In genomic region chr6:45896783-45897441, GRCh38 we compare ENCODE assay signal across 16 cellular contexts.
DNase-seq lines count a peak whose midpoint lies in the region; ATAC-seq and TF ChIP-seq lines count a peak whose summit lies in the region.
"Had no signal": no experiment of that assay in that cellular context is flagged by ENCODE, and none has a peak within 500 bp of the region (broad histone marks: within the 10 kb centered on the region; RNA-seq: fewer than 3 reads in every experiment).

No MANE protein-coding gene starts in this region.

- H3K9me3 ChIP-seq in Caco-2 = no peaks in the 10 kb centered on the region

- H3K36me3 Mint-ChIP-seq in HFFc6 (ENCODE audit: low read depth) (no peaks in the 10 kb centered on the region), Caco-2 (ENCODE audit: insufficient read depth, unreplicated experiment) (no peaks in the 10 kb centered on the region)
- H3K36me3 Mint-ChIP-seq in activated naive CD8-positive, alpha-beta T cell treated with anti-CD3 and anti-CD28 coated beads for 36 hours = no peaks in the 10 kb centered on the region
- H3K36me3 Mint-ChIP-seq: WTC11 had no signal

- CTCF ChIA-PET in Caco-2 (lab: Charles Lee) = no interaction called here

- H3K27me3 Mint-ChIP-seq in HFFc6 (ENCODE audit: insufficient read depth) = peaks cover 14% of the 10 kb centered on the region
- no peaks in the 10 kb centered on the region for H3K27me3 Mint-ChIP-seq in Caco-2 (ENCODE audit: insufficient read depth, unreplicated experiment)
- no peaks in the 10 kb centered on the region for H3K27me3 Mint-ChIP-seq in activated naive CD8-positive, alpha-beta T cell treated with anti-CD3 and anti-CD28 coated beads for 36 hours

- DNase-seq in DMS79 (lab: John Stamatoyannopoulos, UW) (peak; percentile 50), HFFc6 (peak; percentile 25), astrocyte of the cerebellum (ENCODE audit: low read depth) (peak; percentile 51), myocyte (ENCODE audit: low read depth) (peak; percentile 66), Caco-2 (no peak), RPMI8226 (no peak)
- DNase-seq in activated naive CD8-positive, alpha-beta T cell treated with anti-CD3 and anti-CD28 coated beads for 36 hours = no peak
- DNase-seq: central memory CD4-positive, alpha-beta T cell; COR-L47; Karpas-422; kidney; NCI-H2227 treated with DMSO at 0.1 percent for 48 hours; stimulated activated CD4-positive, alpha-beta T cell treated with anti-CD3 and anti-CD28 coated beads, Interleukin-1b, Interleukin-23, amount 100 ng/mL, for 48 hours had no signal

- H3K4me1 Mint-ChIP-seq in HFFc6 (ENCODE audit: low read depth) (peaks cover 20% of the 10 kb centered on the region; the same call in 1 of the 2 replicates), Caco-2 (ENCODE audit: low read depth, unreplicated experiment) (no peaks in the 10 kb centered on the region)
- no peaks in the 10 kb centered on the region for H3K4me1 Mint-ChIP-seq in activated naive CD8-positive, alpha-beta T cell treated with anti-CD3 and anti-CD28 coated beads for 36 hours

- intact Hi-C loops in Caco-2 (cut with micrococcal nuclease; ENCODE audit: unreplicated experiment) = no loop called here

- H3K9me3 Mint-ChIP-seq in HFFc6 = no peaks in the 10 kb centered on the region
- no peaks in the 10 kb centered on the region for H3K9me3 Mint-ChIP-seq in Caco-2 (ENCODE audit: unreplicated experiment)
- H3K9me3 Mint-ChIP-seq in activated naive CD8-positive, alpha-beta T cell treated with anti-CD3 and anti-CD28 coated beads for 36 hours = no peaks in the 10 kb centered on the region
- H3K9me3 Mint-ChIP-seq: WTC11 had no signal

- H3K4me3 ChIP-seq in astrocyte of the cerebellum (ENCODE audit: low read depth, low read length) (no peak overlapping the region), Caco-2 (ENCODE audit: low read depth, low read length) (no peak overlapping the region)
- H3K4me3 ChIP-seq: GM12878 had no signal

- no peaks in the 10 kb centered on the region for H3K36me3 ChIP-seq in Caco-2 (ENCODE audit: control insufficient read depth, insufficient read depth, low read length)

- H3K4me1 ChIP-seq in Caco-2 = no peaks in the 10 kb centered on the region

- TF ChIP-seq CTCF in HFFc6 (IDR thresholded peaks at IDR 0.05) (no peak), astrocyte of the cerebellum (IDR thresholded peaks at IDR 0.05; ENCODE audit: low read depth, low read length, missing control alignments) (no peak), Caco-2 (IDR thresholded peaks at IDR 0.05; ENCODE audit: insufficient read depth in 1 of 2, low read depth in 1 of 2, low read length in 1 of 2, severe bottlenecking in 1 of 2, unreplicated experiment in 1 of 2) (no peak)

- H3K27ac Mint-ChIP-seq in HFFc6 (no peak overlapping the region), Caco-2 (ENCODE audit: unreplicated experiment) (no peak overlapping the region)
- no peak overlapping the region for H3K27ac Mint-ChIP-seq in activated naive CD8-positive, alpha-beta T cell treated with anti-CD3 and anti-CD28 coated beads for 36 hours
- H3K27ac Mint-ChIP-seq: WTC11 had no signal

- BruUV-seq in Caco-2 (replicated peaks; lab: Mats Ljungman, UMichigan) = no TSS peak

- POLR2A ChIA-PET in Caco-2 (lab: Charles Lee) = no interaction called here

- H3K27me3 ChIP-seq in Caco-2 (replicated peaks; ENCODE audit: control insufficient read depth, insufficient read depth, low read length) = no peaks in the 10 kb centered on the region

- in situ Hi-C loops in astrocyte of the cerebellum (cut with HindIII; ENCODE audit: low sequenced_read_pairs) = loop anchor here (5.0 kb wide), 1 partner anchor 55 kb away; no protein-coding TSS in a partner anchor

- ATAC-seq in GM21737 (IDR thresholded peaks at IDR 0.05; ENCODE audit: unreplicated experiment) = no peak
- ATAC-seq: GM12878, WTC11 had no signal

- H3K4me3 Mint-ChIP-seq in HFFc6 (no peak overlapping the region), Caco-2 (ENCODE audit: unreplicated experiment) (no peak overlapping the region)
- no peak overlapping the region for H3K4me3 Mint-ChIP-seq in activated naive CD8-positive, alpha-beta T cell treated with anti-CD3 and anti-CD28 coated beads for 36 hours
- H3K4me3 Mint-ChIP-seq: WTC11 had no signal

Comparison
In these comparisons a context has a peak if more than half of its experiments do, and no peak if none do; other contexts are left out.
1. DNase-seq: peak in DMS79 (single experiment), HFFc6 (single experiment), astrocyte of the cerebellum (single experiment) and myocyte (single experiment); none in Caco-2 (0 of 2), activated naive CD8-positive, alpha-beta T cell treated with anti-CD3 and anti-CD28 coated beads for 36 hours (single experiment) and RPMI8226 (single experiment).